1 cellular context compared by ENCODE assay signal in the genomic region with DNA sequence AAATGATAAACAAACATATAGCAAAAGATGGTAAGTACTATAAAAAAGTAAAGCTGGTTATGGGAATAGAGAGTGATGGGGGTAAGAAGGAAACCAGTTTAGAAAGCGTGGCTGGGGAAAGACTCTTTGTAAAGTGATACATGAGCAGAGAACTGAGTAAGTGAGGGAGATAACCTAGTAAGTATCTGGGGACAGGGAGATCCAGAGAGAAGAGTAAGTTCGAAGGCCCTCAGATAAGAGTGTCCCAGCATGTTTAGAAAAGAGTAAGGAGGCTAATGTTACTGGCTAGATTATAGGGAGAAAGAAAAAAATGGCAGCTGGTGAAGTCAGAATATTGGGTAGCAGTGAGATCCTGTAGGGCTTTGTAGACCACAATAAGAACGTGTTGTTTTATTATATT.
TF ChIP-seq lines count a peak whose summit lies in the region.

No MANE protein-coding gene starts in this region.

TF ChIP-seq in GM12878, 131 proteins besides CTCF, POLR2A, EP300 and RAD21:
- TF ChIP-seq RAD51 (IDR thresholded peaks at IDR 0.05), result no peak
- TF ChIP-seq SMARCA5 (IDR thresholded peaks at IDR 0.05), result no peak
